Comparison of ENCODE assay signal across 9 cellular contexts in genomic region chr14:95662376-95663186, GRCh38. TPM values are rescaled to one million over a fixed set of nuclear protein-coding genes. Genes with fewer than 3 reads are reported as not detected.
DNase-seq lines count a peak whose midpoint lies in the region; ATAC-seq and TF ChIP-seq lines count a peak whose summit lies in the region.
"Had no signal": no experiment of that assay in that cellular context is flagged by ENCODE, and none has a peak within 500 bp of the region (broad histone marks: within the 10 kb centered on the region; RNA-seq: fewer than 3 reads in every experiment).

No MANE protein-coding gene starts in this region.

- H3K27me3 ChIP-seq in BLaER1 treated with 17β-estradiol and CSF1 and Interleukin-3, amounts not matched to agents 10 nM and 100 nM = no peaks in the 10 kb centered on the region; a peak in 1 of 22 replicates

- TF ChIP-seq CTCF in activated B cell treated with CpG ODN at 0.5 μM for 24 hours (IDR thresholded peaks at IDR 0.05) (no peak), CD14-positive monocyte (IDR thresholded peaks at IDR 0.05) (no peak)

- H3K27me3 Mint-ChIP-seq in activated B cell treated with CpG ODN at 0.5 μM for 24 hours = peaks cover 29% of the 10 kb centered on the region
- peaks cover 2 to 9% (median 4%) of the 10 kb centered on the region in 3 donors for H3K27me3 Mint-ChIP-seq in CD14-positive monocyte (ENCODE audit: low read depth in 3 of 3)

- H3K4me2 ChIP-seq in BLaER1 treated with 17β-estradiol and CSF1 and Interleukin-3, amounts not matched to agents 10 nM and 100 nM = peak overlapping the region; percentile 25 to 94 (median 81); a peak in 21 of 22 replicates

- H3K27ac Mint-ChIP-seq in activated B cell treated with CpG ODN at 0.5 μM for 24 hours = peak overlapping the region; percentile 90
- no peak overlapping the region for H3K27ac Mint-ChIP-seq in CD14-positive monocyte

- H3K9me3 ChIP-seq in BLaER1 treated with 17β-estradiol and CSF1 and Interleukin-3, amounts not matched to agents 10 nM and 100 nM (replicated peaks in 1 of 11) = no peaks in the 10 kb centered on the region

- peak overlapping the region in 9 of 11 experiments; percentile 3 to 97 (median 79); a peak in 15 of 22 replicates for H3K27ac ChIP-seq in BLaER1 treated with 17β-estradiol and CSF1 and Interleukin-3, amounts not matched to agents 10 nM and 100 nM

- no peaks in the 10 kb centered on the region for H4K20me1 ChIP-seq in BLaER1 treated with 17β-estradiol and CSF1 and Interleukin-3, amounts not matched to agents 10 nM and 100 nM

- CTCF ChIA-PET in activated B cell treated with CpG ODN at 0.5 μM for 24 hours (lab: Charles Lee) = interaction anchor here (2.0 to 5.3 kb wide), 2 partner anchors 21 to 112 kb away, joined by 4 to 26 read pairs; no protein-coding TSS in a partner anchor

- ATAC-seq in GM19455 (IDR thresholded peaks at IDR 0.05; ENCODE audit: unreplicated experiment) (peak; percentile 42), HG03095 (IDR thresholded peaks at IDR 0.05; ENCODE audit: unreplicated experiment) (peak; percentile 35), activated B cell treated with CpG ODN at 0.5 μM for 24 hours (ENCODE audit: low read depth) (peak; percentile 16)

- H3K4me1 Mint-ChIP-seq in activated B cell treated with CpG ODN at 0.5 μM for 24 hours (peaks cover 92% of the 10 kb centered on the region), CD14-positive monocyte (no peaks in the 10 kb centered on the region)

- H3K9me3 Mint-ChIP-seq in activated B cell treated with CpG ODN at 0.5 μM for 24 hours = no peaks in the 10 kb centered on the region
- H3K9me3 Mint-ChIP-seq in CD14-positive monocyte = peaks cover 0 to 4% (median 0%) of the 10 kb centered on the region in 7 donors

- H3K4me3 Mint-ChIP-seq in activated B cell treated with CpG ODN at 0.5 μM for 24 hours (peak overlapping the region; percentile 45), CD14-positive monocyte (no peak overlapping the region)

- H3K9ac ChIP-seq in BLaER1 treated with 17β-estradiol and CSF1 and Interleukin-3, amounts not matched to agents 10 nM and 100 nM = peak overlapping the region in 6 of 11 experiments; percentile 10 to 84 (median 78); a peak in 10 of 22 replicates

- POLR2A ChIA-PET in activated B cell treated with CpG ODN at 0.5 μM for 24 hours (lab: Charles Lee) = interaction anchor here (0.6 to 7.2 kb wide), 5 partner anchors 35 to 106 kb away, joined by 3 to 68 read pairs (median 5); partner anchors contain the start of gene TCL1A

- no peak overlapping the region for H3K4me3 ChIP-seq in BLaER1 treated with 17β-estradiol and CSF1 and Interleukin-3, amounts not matched to agents 10 nM and 100 nM

- intact Hi-C loops in activated B cell treated with CpG ODN at 0.5 μM for 24 hours (cut with micrococcal nuclease) = loop anchor here (1.0 to 5.0 kb wide), 4 partner anchors 10 to 85 kb away; no protein-coding TSS in a partner anchor
- intact Hi-C loops in CD14-positive monocyte (cut with micrococcal nuclease) = no loop called here

- no peak for DNase-seq in activated B cell treated with CpG ODN at 0.5 μM for 24 hours
- no peak for DNase-seq in CD14-positive monocyte (ENCODE audit: low spot score)
- no peak for DNase-seq in NCI-H1092 treated with DMSO at 0.1 percent for 48 hours (lab: John Stamatoyannopoulos, UW)
- DNase-seq in Ammon's horn (ENCODE audit: low spot score) = no peak
- DNase-seq in HPDE6-E6E7 (ENCODE audit: extremely low spot score) = no peak
- DNase-seq: midbrain had no signal

- no peaks in the 10 kb centered on the region for H3K36me3 Mint-ChIP-seq in activated B cell treated with CpG ODN at 0.5 μM for 24 hours (ENCODE audit: low read depth)
- H3K36me3 Mint-ChIP-seq in CD14-positive monocyte = no peaks in the 10 kb centered on the region

- no peaks in the 10 kb centered on the region for H3K36me3 ChIP-seq in BLaER1 treated with 17β-estradiol and CSF1 and Interleukin-3, amounts not matched to agents 10 nM and 100 nM

- peaks cover 18 to 85% (median 78%) of the 10 kb centered on the region in 10 experiments for H3K4me1 ChIP-seq in BLaER1 treated with 17β-estradiol and CSF1 and Interleukin-3, amounts not matched to agents 10 nM and 100 nM

RNA-seq across cellular contexts. Expression of gene TCL1B, which starts 23.6 kb away (rescaled TPM):
- total RNA-seq in activated B cell treated with CpG ODN at 0.5 μM for 24 hours = 1.1 and 1.2 TPM in 2 replicates
- polyA plus RNA-seq in CD14-positive monocyte = not detected

RNA-seq across cellular contexts. Expression of gene TCL1A, which starts 51.3 kb away (rescaled TPM):
- 228 and 234 TPM in 2 replicates for total RNA-seq in activated B cell treated with CpG ODN at 0.5 μM for 24 hours
- 1 to 10 TPM; 1.1 to 1.3 TPM for polyA plus RNA-seq in CD14-positive monocyte
